ENCODE assay signal across 1 cellular context in genomic region chr6:155174576-155175174, GRCh38.
TF ChIP-seq lines count a peak whose summit lies in the region.

No MANE protein-coding gene starts in this region.

TF ChIP-seq in K562, 482 proteins besides CTCF, POLR2A, EP300 and RAD21 (continued from another document and continues in another):
- no peak for TF ChIP-seq TRIM28 (IDR thresholded peaks at IDR 0.05)
- no peak for TF ChIP-seq AFF1 (IDR thresholded peaks at IDR 0.05; ENCODE audit: low read depth in 1 of 2, partially characterized antibody in 2 of 2)
- no peak for TF ChIP-seq FOXA1 (IDR thresholded peaks at IDR 0.05; ENCODE audit: borderline replicate concordance)
- peak; percentile 70 for TF ChIP-seq DEAF1 (CRISPR knock-in tag; IDR thresholded peaks at IDR 0.05)
- TF ChIP-seq GTF2B (IDR thresholded peaks at IDR 0.05; ENCODE audit: extremely low read depth, insufficient read length) = no peak
- no peak for TF ChIP-seq GATAD2A (IDR thresholded peaks at IDR 0.05)
- no peak for TF ChIP-seq ZNF41 (CRISPR knock-in tag; conservative IDR thresholded peaks at IDR 0.05)
- 0 out of 4 replicates have a peak, but pooled peaks of 1 of the 2 experiments have one; percentile 10 for TF ChIP-seq HDAC1 (IDR thresholded peaks at IDR 0.05)
- TF ChIP-seq RFX1 (IDR thresholded peaks at IDR 0.05) = peak; percentile 81
- TF ChIP-seq JUN (IDR thresholded peaks at IDR 0.05; ENCODE audit: borderline replicate concordance, low read depth, low read length) = no peak
- TF ChIP-seq JUN (CRISPR knock-in tag; IDR thresholded peaks at IDR 0.05; ENCODE audit: borderline replicate concordance) = no peak
- TF ChIP-seq XRCC5 (IDR thresholded peaks at IDR 0.05; ENCODE audit: low read depth, low read length) = no peak
- no peak for TF ChIP-seq CBX2 (IDR thresholded peaks at IDR 0.05; ENCODE audit: insufficient read depth, low read length, poor library complexity, severe bottlenecking)
- TF ChIP-seq E2F8 (IDR thresholded peaks at IDR 0.05; ENCODE audit: low read depth, partially characterized antibody) = no peak
- no peak for TF ChIP-seq HDAC6 (IDR thresholded peaks at IDR 0.05; ENCODE audit: low read depth, low read length)
- peak; percentile 44; the same call in 1 of the 2 replicates for TF ChIP-seq ZNF316 (IDR thresholded peaks at IDR 0.05)
- no peak for TF ChIP-seq ETV6 (IDR thresholded peaks at IDR 0.05; ENCODE audit: borderline replicate concordance in 1 of 2, low read depth in 2 of 2, low read length in 1 of 2)
- no peak for TF ChIP-seq ETV6 (CRISPR knock-in tag; IDR thresholded peaks at IDR 0.05; ENCODE audit: borderline replicate concordance)
- TF ChIP-seq BCOR (IDR thresholded peaks at IDR 0.05) = no peak
- TF ChIP-seq E2F1 (CRISPR knock-in tag; IDR thresholded peaks at IDR 0.05) = no peak
- TF ChIP-seq CTBP1 (IDR thresholded peaks at IDR 0.05; ENCODE audit: borderline replicate concordance) = peak; percentile 74
- TF ChIP-seq PKNOX1 (IDR thresholded peaks at IDR 0.05) = peak; percentile 77
- no peak for TF ChIP-seq PBX2 (CRISPR knock-in tag; IDR thresholded peaks at IDR 0.05; ENCODE audit: low read depth)
- TF ChIP-seq PBX2 (tag; conservative IDR thresholded peaks at IDR 0.05; ENCODE audit: low read depth) = peak; percentile 80
- TF ChIP-seq NFE2 (IDR thresholded peaks at IDR 0.05; ENCODE audit: low read depth) = peak; percentile 85
- TF ChIP-seq NR1H2 (CRISPR knock-in tag; IDR thresholded peaks at IDR 0.05) = no peak
- no peak for TF ChIP-seq ZNF511 (CRISPR knock-in tag; IDR thresholded peaks at IDR 0.05)
- TF ChIP-seq RCOR1 (IDR thresholded peaks at IDR 0.05; ENCODE audit: borderline replicate concordance in 1 of 2, low read depth in 2 of 2, low read length in 2 of 2) = peak in 1 of 2 experiments; percentile 33; a peak in 1 of 4 replicates
- no peak for TF ChIP-seq ZNF347 (CRISPR knock-in tag; IDR thresholded peaks at IDR 0.05; ENCODE audit: low read depth)
- TF ChIP-seq ZBTB2 (IDR thresholded peaks at IDR 0.05) = no peak
- TF ChIP-seq ARID2 (IDR thresholded peaks at IDR 0.05) = peak; percentile 59; the same call in 1 of the 2 replicates
- TF ChIP-seq CHAMP1 (IDR thresholded peaks at IDR 0.05) = no peak
- TF ChIP-seq KLF13 (tag; IDR thresholded peaks at IDR 0.05; ENCODE audit: borderline replicate concordance, low read depth) = no peak
- TF ChIP-seq CBX3 (IDR thresholded peaks at IDR 0.05; ENCODE audit: borderline replicate concordance in 1 of 2, low read length in 2 of 2) = no peak
- no peak for TF ChIP-seq ZNF780A (CRISPR knock-in tag; IDR thresholded peaks at IDR 0.05)
- TF ChIP-seq BDP1 (IDR thresholded peaks at IDR 0.05; ENCODE audit: insufficient read depth, insufficient read length) = no peak
- TF ChIP-seq ZBTB33 (CRISPR knock-in tag; IDR thresholded peaks at IDR 0.05) = no peak
- 0 out of 2 replicates have a peak, but pooled peaks have one; percentile 31 for TF ChIP-seq CC2D1A (IDR thresholded peaks at IDR 0.05)
- TF ChIP-seq HSF4 (CRISPR knock-in tag; IDR thresholded peaks at IDR 0.05; ENCODE audit: borderline replicate concordance) = no peak
- TF ChIP-seq SPI1 (IDR thresholded peaks at IDR 0.05; ENCODE audit: borderline replicate concordance, low read depth, low read length) = peak; percentile 69; the same call in 1 of the 2 replicates
